8 cellular contexts compared by ENCODE assay signal in genomic region chr5:172188033-172188892, GRCh38. TPM values are rescaled to one million over a fixed set of nuclear protein-coding genes. Genes with fewer than 3 reads are reported as not detected.
DNase-seq lines count a peak whose midpoint lies in the region; ATAC-seq and TF ChIP-seq lines count a peak whose summit lies in the region.

TSS of gene STK10 (minus strand) at chr5:172188224. CDS start at chr5:172188042, 182 bp downstream.

- under 1% methylated on average over 102 of the region's 102 CpGs for WGBS in right cardiac atrium

- peaks cover 3% of the 10 kb centered on the region for H3K4me1 ChIP-seq in right cardiac atrium (ENCODE audit: control insufficient read depth, insufficient read depth, low read length)
- H3K4me1 ChIP-seq in uterus: no peaks in the 10 kb centered on the region

- ATAC-seq in GM18502 (IDR thresholded peaks at IDR 0.05; ENCODE audit: poor library complexity, unreplicated experiment): peak; percentile 72
- ATAC-seq in HG02938 (IDR thresholded peaks at IDR 0.05; ENCODE audit: unreplicated experiment): peak; percentile 69
- peak; percentile 96 to 98 for ATAC-seq in right cardiac atrium

- H3K9me3 ChIP-seq in right cardiac atrium (ENCODE audit: control insufficient read depth, low read length): no peaks in the 10 kb centered on the region
- H3K9me3 ChIP-seq in uterus: no peaks in the 10 kb centered on the region

- H3K27me3 ChIP-seq in right cardiac atrium (ENCODE audit: control insufficient read depth, insufficient read depth) (no peaks in the 10 kb centered on the region), uterus (no peaks in the 10 kb centered on the region)

- H3K4me3 ChIP-seq in right cardiac atrium (ENCODE audit: low read length) (peak within 1 kb of the TSS; percentile 93), uterus (peak within 1 kb of the TSS; percentile 67 to 77)

- intact Hi-C loops in T-helper 2 cell treated with Interferon-gamma antibody and Interleukin-4, amounts not matched to agents 100 ng/mL and 5 ng/mL, for 36 hours (cut with micrococcal nuclease): loop anchor here (1.0 to 5.0 kb wide), 12 partner anchors 9 to 579 kb away; partner anchors contain the start of genes FBXW11 and UBTD2
- intact Hi-C loops in right cardiac atrium (cut with DNase I) (loop anchor here (2.0 to 10.0 kb wide), 6 partner anchors 81 to 276 kb away; partner anchors contain the start of gene UBTD2 (in 2 of the 4)), uterus (cut with DNase I; ENCODE audit: low total_unique reads) (loop anchor here (5.0 kb wide), 1 partner anchor 81 kb away; no protein-coding TSS in a partner anchor)

- peak; percentile 52 for DNase-seq in NCI-H1694 (lab: John Stamatoyannopoulos, UW)
- DNase-seq in anterior cingulate cortex (lab: John Stamatoyannopoulos, UW): peak in 57 of 58 donors; percentile 59 to 93 (median 87)
- DNase-seq in right cardiac atrium: peak; percentile 95 to 97 (median 97)
- DNase-seq in putamen (ENCODE audit: low spot score): peak; percentile 89
- peak; percentile 83 to 91 for DNase-seq in uterus

- TF ChIP-seq POLR2A in uterus (IDR thresholded peaks at IDR 0.05): peak in 1 of 2 donors; percentile 60

- H3K27ac ChIP-seq in right cardiac atrium (ENCODE audit: low read length): peak within 1 kb of the TSS; percentile 77
- peak within 1 kb of the TSS; percentile 71 to 84 for H3K27ac ChIP-seq in uterus

- H3K36me3 ChIP-seq in uterus: no peaks in the 10 kb centered on the region

- peak; percentile 83 to 89 (median 87) for TF ChIP-seq CTCF in uterus (IDR thresholded peaks at IDR 0.05)

RNA-seq across cellular contexts. Expression of gene STK10, which starts in this region (rescaled TPM):
- total RNA-seq in T-helper 2 cell treated with Interferon-gamma antibody and Interleukin-4, amounts not matched to agents 100 ng/mL and 5 ng/mL, for 36 hours: 277 and 281 TPM in 2 replicates
- total RNA-seq in right cardiac atrium: 10 to 100 TPM; 10.1 to 15.7 (median 11.3) TPM
- 6.1 TPM for polyA plus RNA-seq in right cardiac atrium
- 10 to 100 TPM in 2 of 4 donors, 1 to 10 TPM in 2; 3.3 to 24.6 (median 13.4) TPM for total RNA-seq in uterus

Comparison
In these comparisons a context has a peak if more than half of its experiments do, and no peak if none do; other contexts are left out.
1. Peak in every context shown above with its lines: DNase-seq, ATAC-seq, H3K4me3 ChIP-seq and H3K27ac ChIP-seq.
2. RNA of gene STK10 (total RNA-seq): 277 to 281 TPM in T-helper 2 cell treated with Interferon-gamma antibody and Interleukin-4, amounts not matched to agents 100 ng/mL and 5 ng/mL, for 36 hours; 3.3 to 24.6 TPM in uterus and 10.1 to 15.7 TPM in right cardiac atrium; every median in the first group is over 10 times any median in the second.